ENCODE assay signal across 23 cellular contexts in genomic region chr14:33918256-33918655, GRCh38. TPM values are rescaled to one million over a fixed set of nuclear protein-coding genes. Genes with fewer than 3 reads are reported as not detected.
"Had no signal": no experiment of that assay in that cellular context is flagged by ENCODE, and none has a peak within 500 bp of the region (broad histone marks: within the 10 kb centered on the region; RNA-seq: fewer than 3 reads in every experiment).

No MANE protein-coding gene starts in this region.

- DNase-seq: effector CD4-positive, alpha-beta T cell; endodermal cell; gastrocnemius medialis; heart right ventricle; hypothalamus; kidney glomerular epithelial cell; mesendoderm; naive thymus-derived CD4-positive, alpha-beta T cell; nephron progenitor cell; psoas muscle; retina; sigmoid colon; stimulated activated CD4-positive, alpha-beta T cell treated with anti-CD3 and anti-CD28 coated beads, Interleukin-12 subunit alpha, Interleukin-12 subunit beta, amount 100 ng/mL, for 4 hours; stimulated activated naive CD4-positive, alpha-beta T cell; stomach; substantia nigra; thyroid gland; upper lobe of left lung; uterus had no signal

- H3K9me3 ChIP-seq: gastrocnemius medialis, heart right ventricle, psoas muscle, sigmoid colon, stomach, thyroid gland, upper lobe of left lung, uterus had no signal

- ATAC-seq: gastrocnemius medialis; naive thymus-derived CD4-positive, alpha-beta T cell; psoas muscle had no signal

- H3K27ac ChIP-seq: coronary artery, skin epidermis, thyroid gland, upper lobe of left lung, uterus had no signal

- H3K4me1 ChIP-seq: uterus had no signal

- H3K4me3 ChIP-seq: coronary artery, gastrocnemius medialis, heart right ventricle, psoas muscle, sigmoid colon, skin epidermis, stomach, thyroid gland, upper lobe of left lung, uterus had no signal

- FAIRE-seq: endothelial cell of umbilical vein, islet of Langerhans had no signal

- H3K27me3 ChIP-seq: gastrocnemius medialis, heart right ventricle, sigmoid colon, stomach, thyroid gland, upper lobe of left lung, uterus had no signal

- H3K36me3 ChIP-seq: gastrocnemius medialis, thyroid gland, upper lobe of left lung, uterus had no signal

RNA-seq across cellular contexts. Expression of gene EGLN3, which starts 32.6 kb away (rescaled TPM):
- polyA plus RNA-seq: endothelial cell of umbilical vein had no signal
